In genomic region chr15:72402726-72403125, GRCh38 we compare ENCODE assay signal across 31 cellular contexts. TPM values are rescaled to one million over a fixed set of nuclear protein-coding genes. Genes with fewer than 3 reads are reported as not detected.
"Had no signal": no experiment of that assay in that cellular context is flagged by ENCODE, and none has a peak within 500 bp of the region (broad histone marks: within the 10 kb centered on the region; RNA-seq: fewer than 3 reads in every experiment).

No MANE protein-coding gene starts in this region.

- H3K4me3 ChIP-seq: colonic mucosa, esophagus squamous epithelium, gastroesophageal sphincter, heart right ventricle, left lung, lower lobe of right lung had no signal

- DNase-seq: colonic mucosa; cortex of kidney; effector CD8-positive, alpha-beta T cell; effector memory CD8-positive, alpha-beta T cell; endodermal cell; erythroblast; esophagus squamous epithelium; foreskin keratinocyte; head of caudate nucleus; heart right ventricle; hippocampal formation; left cardiac atrium; left lung; left ventricle myocardium superior; lower lobe of right lung; mesendoderm; midbrain; naive thymus-derived CD4-positive, alpha-beta T cell had no signal

- H3K27ac ChIP-seq: colonic mucosa, epithelial cell of prostate, esophagus squamous epithelium, foreskin keratinocyte, gastroesophageal sphincter, heart right ventricle, left lung, lower lobe of right lung had no signal

- ATAC-seq: effector memory CD8-positive, alpha-beta T cell; esophagus mucosa; foreskin keratinocyte; gastroesophageal sphincter; heart right ventricle; left cardiac atrium; left lung; left ventricle myocardium superior; lower lobe of right lung; naive thymus-derived CD4-positive, alpha-beta T cell had no signal

- H3K9me3 ChIP-seq: colonic mucosa, esophagus squamous epithelium, gastroesophageal sphincter, heart right ventricle, left lung, lower lobe of right lung had no signal

- FAIRE-seq: endometrium, frontal cortex, islet of Langerhans, keratinocyte had no signal

- H3K4me1 ChIP-seq: colonic mucosa, esophagus squamous epithelium, foreskin keratinocyte, gastroesophageal sphincter, left lung, lower lobe of right lung had no signal

- H3K36me3 ChIP-seq: colonic mucosa, esophagus squamous epithelium, gastroesophageal sphincter, heart right ventricle, left lung, lower lobe of right lung had no signal

- H3K27me3 ChIP-seq: colonic mucosa had no signal

RNA-seq across cellular contexts. Expression of gene TMEM202, which starts 4.6 kb away (rescaled TPM):
- total RNA-seq: colonic mucosa; dermis microvascular lymphatic vessel endothelial cell; endodermal cell; esophagus mucosa; esophagus squamous epithelium; foreskin keratinocyte; frontal cortex; gastroesophageal sphincter; heart right ventricle; kidney epithelial cell; left cardiac atrium; left lung; left ventricle myocardium superior; lower leg skin; lower lobe of right lung; lung microvascular endothelial cell; mononuclear cell; mucosa of gallbladder; naive thymus-derived CD4-positive, alpha-beta T cell had no signal
- polyA plus RNA-seq: foreskin keratinocyte; heart right ventricle; keratinocyte; naive thymus-derived CD4-positive, alpha-beta T cell had no signal
